8 cellular contexts compared by ENCODE assay signal in genomic region chr10:73625884-73626753, GRCh38. TPM values are rescaled to one million over a fixed set of nuclear protein-coding genes. Genes with fewer than 3 reads are reported as not detected.
DNase-seq lines count a peak whose midpoint lies in the region; ATAC-seq and TF ChIP-seq lines count a peak whose summit lies in the region.

No MANE protein-coding gene starts in this region.

- peak overlapping the region; percentile 93 for H3K4me3 Mint-ChIP-seq in activated naive CD4-positive, alpha-beta T cell treated with anti-CD3 and anti-CD28 coated beads, Interleukin-2, amount 50 U/mL, for 24 hours

- DNase-seq in GM06990 (ENCODE audit: extremely low read depth, insufficient read length) (peak; percentile 84), NB4 (ENCODE audit: low read depth) (peak; percentile 99), SK-N-DZ (ENCODE audit: low spot score) (peak; percentile 97), glomerular visceral epithelial cell (ENCODE audit: extremely low spot score) (peak; percentile 97), occipital lobe (lab: John Stamatoyannopoulos, UW) (peak; percentile 87)

- peak; percentile 96 for TF ChIP-seq POLR2A in NB4 (IDR thresholded peaks at IDR 0.05; ENCODE audit: extremely low read depth, insufficient read length)

- H3K27me3 Mint-ChIP-seq in activated naive CD4-positive, alpha-beta T cell treated with anti-CD3 and anti-CD28 coated beads, Interleukin-2, amount 50 U/mL, for 24 hours = no peaks in the 10 kb centered on the region

- peak overlapping the region; percentile 99 for H3K27ac Mint-ChIP-seq in activated naive CD4-positive, alpha-beta T cell treated with anti-CD3 and anti-CD28 coated beads, Interleukin-2, amount 50 U/mL, for 24 hours

- ATAC-seq in HG02571 (IDR thresholded peaks at IDR 0.05; ENCODE audit: unreplicated experiment) = peak; percentile 97

- H3K4me3 ChIP-seq in GM06990 (replicated peaks; ENCODE audit: low read depth, low read length) (peak overlapping the region; percentile 98), NB4 (ENCODE audit: low read depth, low read length) (peak overlapping the region; percentile 100)

- no peaks in the 10 kb centered on the region for H3K9me3 Mint-ChIP-seq in activated naive CD4-positive, alpha-beta T cell treated with anti-CD3 and anti-CD28 coated beads, Interleukin-2, amount 50 U/mL, for 24 hours

- H3K4me1 Mint-ChIP-seq in activated naive CD4-positive, alpha-beta T cell treated with anti-CD3 and anti-CD28 coated beads, Interleukin-2, amount 50 U/mL, for 24 hours = peaks cover 27% of the 10 kb centered on the region

- no peaks in the 10 kb centered on the region for H3K27me3 ChIP-seq in GM06990 (replicated peaks; ENCODE audit: control insufficient read depth, insufficient read depth, low read length)

- peak overlapping the region; percentile 76 for H3K27ac ChIP-seq in temporal lobe (ENCODE audit: low read depth, low read length)

- H3K36me3 ChIP-seq in GM06990 (ENCODE audit: control insufficient read depth, insufficient read depth, low read length) = no peaks in the 10 kb centered on the region

- peaks cover 2% of the 10 kb centered on the region for H3K36me3 Mint-ChIP-seq in activated naive CD4-positive, alpha-beta T cell treated with anti-CD3 and anti-CD28 coated beads, Interleukin-2, amount 50 U/mL, for 24 hours

- TF ChIP-seq CTCF in GM06990 (IDR thresholded peaks at IDR 0.05; ENCODE audit: insufficient read depth, low read length, poor library complexity, severe bottlenecking) (no peak), NB4 (IDR thresholded peaks at IDR 0.05; ENCODE audit: low read depth, low read length) (no peak)

RNA-seq across cellular contexts. Expression of gene MYOZ1, which starts 15.2 kb away (rescaled TPM):
- polyA plus RNA-seq in SK-N-DZ (2014; cell fraction: cytosol; rRNA removed) = 0.73 and 1.9 TPM in 2 replicates
- 0.15 and 0.83 TPM in 2 replicates for polyA plus RNA-seq in SK-N-DZ (2014; cell fraction: nucleus; rRNA removed)
- 0.78 TPM for total RNA-seq in occipital lobe
- not detected for total RNA-seq in temporal lobe

RNA-seq across cellular contexts. Expression of gene SYNPO2L, which starts 29.7 kb away (rescaled TPM):
- polyA plus RNA-seq in SK-N-DZ (2014; cell fraction: cytosol; rRNA removed) = not detected in 2 replicates
- 0.03 and 0.12 TPM in 2 replicates for polyA plus RNA-seq in SK-N-DZ (2014; cell fraction: nucleus; rRNA removed)
- total RNA-seq in occipital lobe (not detected), temporal lobe (not detected)

RNA-seq across cellular contexts. Expression of gene USP54, which starts 35.0 kb away (rescaled TPM):
- 13.0 and 22.3 TPM in 2 replicates for polyA plus RNA-seq in SK-N-DZ (2014; cell fraction: cytosol; rRNA removed)
- 17.2 and 21.1 TPM in 2 replicates for polyA plus RNA-seq in SK-N-DZ (2014; cell fraction: nucleus; rRNA removed)
- total RNA-seq in occipital lobe (31.7 TPM), temporal lobe (29.3 TPM)

Comparison
In these comparisons a context has a peak if more than half of its experiments do, and no peak if none do; other contexts are left out.
1. Peak in every context shown above with its lines: DNase-seq, ATAC-seq, H3K4me3 ChIP-seq and H3K27ac ChIP-seq.